8 cellular contexts compared by ENCODE assay signal in the genomic region with DNA sequence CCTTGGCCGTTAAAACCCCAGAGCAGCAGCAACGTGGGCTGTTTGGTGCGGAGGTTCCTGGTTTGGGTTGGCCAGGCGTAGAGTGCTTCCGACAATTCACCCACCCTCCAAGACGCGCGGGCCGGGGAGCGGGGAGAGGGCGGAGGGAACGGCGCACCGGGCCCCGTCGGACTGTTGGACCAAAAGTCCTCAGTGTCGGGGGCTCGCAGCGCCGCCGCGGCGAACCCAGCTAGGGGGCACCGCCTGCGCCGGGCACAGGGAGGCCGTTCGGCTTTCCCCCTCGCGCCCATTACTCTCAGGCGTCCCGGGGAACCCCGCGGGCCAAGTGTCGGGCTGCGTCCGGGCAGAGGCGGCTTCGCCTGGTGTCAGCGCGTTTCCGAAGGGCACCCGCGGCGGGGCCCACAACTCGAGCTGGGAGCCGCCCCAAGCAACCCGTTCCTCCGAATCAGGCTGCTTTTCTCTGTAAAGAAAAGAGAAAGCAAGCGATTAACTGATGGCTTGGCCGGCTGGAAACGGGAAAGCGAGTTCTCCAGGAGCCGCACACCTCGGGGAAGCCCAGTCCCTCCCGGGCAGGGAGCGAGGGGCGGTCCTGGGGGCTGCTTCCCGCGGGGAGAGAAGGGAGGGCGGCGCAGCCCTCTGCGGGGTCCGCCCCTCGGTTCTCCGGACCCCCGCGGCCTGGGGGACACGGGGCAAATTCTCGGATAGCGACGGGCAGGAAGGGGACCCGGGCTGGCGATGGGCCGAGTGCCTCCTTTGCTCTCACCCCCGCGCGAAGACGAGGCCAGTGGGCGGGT.
DNase-seq lines count a peak whose midpoint lies in the region; ATAC-seq and TF ChIP-seq lines count a peak whose summit lies in the region.

No MANE protein-coding gene starts in this region.

- POLR2A ChIA-PET in activated naive CD8-positive, alpha-beta T cell treated with anti-CD3 and anti-CD28 coated beads, Interleukin-2, amount 10 ng/mL, durations not matched to agents 7 days and 5 days (lab: Charles Lee), result interaction anchor here (4.2 kb wide), 2 partner anchors 11 to 145 kb away, joined by 26 to 35 read pairs; a partner anchor contains a TSS

- intact Hi-C loops in sigmoid colon (cut with DNase I), result loop anchor here (5.0 kb wide), 1 partner anchor 116 kb away; no protein-coding TSS in a partner anchor

- TF ChIP-seq CTCF in OCI-LY1 (IDR thresholded peaks at IDR 0.05; ENCODE audit: low read length) (no peak), hepatocyte (IDR thresholded peaks at IDR 0.05; ENCODE audit: poor library complexity) (no peak), sigmoid colon (IDR thresholded peaks at IDR 0.05) (no peak)

- peak overlapping the region; percentile 90 for H3K4me3 Mint-ChIP-seq in activated naive CD8-positive, alpha-beta T cell treated with anti-CD3 and anti-CD28 coated beads, Interleukin-2, amount 10 ng/mL, durations not matched to agents 7 days and 5 days

- no peaks in the 10 kb centered on the region for H3K9me3 ChIP-seq in OCI-LY1 (ENCODE audit: low read length)
- H3K9me3 ChIP-seq in hepatocyte (ENCODE audit: low read depth), result no peaks in the 10 kb centered on the region
- H3K9me3 ChIP-seq in sigmoid colon, result no peaks in the 10 kb centered on the region

- H3K4me1 ChIP-seq in OCI-LY1 (ENCODE audit: insufficient read depth, low read length, severe bottlenecking) (peaks cover 16% of the 10 kb centered on the region), hepatocyte (ENCODE audit: insufficient read depth) (peaks cover 19% of the 10 kb centered on the region), sigmoid colon (peaks cover 0 to 27% (median 24%) of the 10 kb centered on the region in 4 donors)

- WGBS in hepatocyte (ENCODE audit: low lambda C conversion rate, missing lambda C conversion rate), result 2% methylated on average over 54 of the region's 80 CpGs
- 1% methylated on average over 80 of the region's 80 CpGs for WGBS in sigmoid colon, 2 donors

- peaks cover 7% of the 10 kb centered on the region for H3K36me3 Mint-ChIP-seq in activated naive CD8-positive, alpha-beta T cell treated with anti-CD3 and anti-CD28 coated beads, Interleukin-2, amount 10 ng/mL, durations not matched to agents 7 days and 5 days

- peak overlapping the region; percentile 58 for H3K4me3 ChIP-seq in OCI-LY1 (ENCODE audit: low read depth, low read length, poor library complexity, severe bottlenecking)
- peak overlapping the region; percentile 68 for H3K4me3 ChIP-seq in hepatocyte
- peak overlapping the region; percentile 47 to 59 (median 54) for H3K4me3 ChIP-seq in sigmoid colon

- no peaks in the 10 kb centered on the region for H4K20me1 ChIP-seq in OCI-LY1 (ENCODE audit: insufficient read depth, low read length)
- H4K20me1 ChIP-seq in hepatocyte (ENCODE audit: insufficient read depth, poor library complexity, severe bottlenecking), result no peaks in the 10 kb centered on the region

- H3K36me3 ChIP-seq in OCI-LY1 (ENCODE audit: insufficient read depth, low read length) (no peaks in the 10 kb centered on the region), hepatocyte (replicated peaks; ENCODE audit: insufficient read depth, low read depth) (no peaks in the 10 kb centered on the region), sigmoid colon (no peaks in the 10 kb centered on the region)

- H3K79me2 ChIP-seq in OCI-LY1 (ENCODE audit: insufficient read depth, low read length), result no peaks in the 10 kb centered on the region
- H3K79me2 ChIP-seq in hepatocyte, result peaks cover 2% of the 10 kb centered on the region

- peak; percentile 30 for DNase-seq in EH (ENCODE audit: low read depth)
- peak; percentile 76 for DNase-seq in activated naive CD8-positive, alpha-beta T cell treated with anti-CD3 and anti-CD28 coated beads, Interleukin-2, amount 10 ng/mL, durations not matched to agents 7 days and 5 days
- DNase-seq in hepatocyte (ENCODE audit: low spot score), result peak; percentile 50
- DNase-seq in sigmoid colon, result no peak
- DNase-seq in RKO (ENCODE audit: low spot score), result no peak

- H3K9me3 Mint-ChIP-seq in activated naive CD8-positive, alpha-beta T cell treated with anti-CD3 and anti-CD28 coated beads, Interleukin-2, amount 10 ng/mL, durations not matched to agents 7 days and 5 days, result no peaks in the 10 kb centered on the region

- peaks cover 9% of the 10 kb centered on the region for H3K27me3 Mint-ChIP-seq in activated naive CD8-positive, alpha-beta T cell treated with anti-CD3 and anti-CD28 coated beads, Interleukin-2, amount 10 ng/mL, durations not matched to agents 7 days and 5 days

- peaks cover 59% of the 10 kb centered on the region for H3K4me1 Mint-ChIP-seq in activated naive CD8-positive, alpha-beta T cell treated with anti-CD3 and anti-CD28 coated beads, Interleukin-2, amount 10 ng/mL, durations not matched to agents 7 days and 5 days

- TF ChIP-seq EP300 in sigmoid colon (IDR thresholded peaks at IDR 0.05), result no peak

- ATAC-seq in activated naive CD8-positive, alpha-beta T cell treated with anti-CD3 and anti-CD28 coated beads, Interleukin-2, amount 10 ng/mL, durations not matched to agents 7 days and 5 days (ENCODE audit: low read depth), result peak; percentile 42
- ATAC-seq in HG03342 (IDR thresholded peaks at IDR 0.05; ENCODE audit: unreplicated experiment) (no peak), HG03460 (IDR thresholded peaks at IDR 0.05; ENCODE audit: unreplicated experiment) (no peak)

- H3K9me2 ChIP-seq in OCI-LY1 (ENCODE audit: low read depth, low read length), result no peaks in the 10 kb centered on the region
- H3K9me2 ChIP-seq in hepatocyte (replicated peaks; ENCODE audit: insufficient read depth), result no peaks in the 10 kb centered on the region

- H3K9ac ChIP-seq in OCI-LY1 (ENCODE audit: low read length), result peak overlapping the region; percentile 29; the same call in 1 of the 2 replicates

- H2AFZ ChIP-seq in OCI-LY1 (ENCODE audit: low read length) (no peak overlapping the region), hepatocyte (peak overlapping the region; percentile 87)

- no peak overlapping the region for H3K27ac ChIP-seq in OCI-LY1 (ENCODE audit: low read depth, low read length, poor library complexity, severe bottlenecking)
- peak overlapping the region; percentile 89 for H3K27ac ChIP-seq in hepatocyte
- peak overlapping the region; percentile 49 to 79 (median 61) for H3K27ac ChIP-seq in sigmoid colon

- peak overlapping the region; percentile 75 for H3K4me2 ChIP-seq in OCI-LY1 (ENCODE audit: low read length)
- peak overlapping the region; percentile 100 for H3K4me2 ChIP-seq in hepatocyte

- H3K27ac Mint-ChIP-seq in activated naive CD8-positive, alpha-beta T cell treated with anti-CD3 and anti-CD28 coated beads, Interleukin-2, amount 10 ng/mL, durations not matched to agents 7 days and 5 days, result peak overlapping the region; percentile 94

- H3K27me3 ChIP-seq in OCI-LY1 (ENCODE audit: insufficient read depth, low read length) (no peaks in the 10 kb centered on the region), hepatocyte (peaks cover 55% of the 10 kb centered on the region), sigmoid colon (peaks cover 9 to 45% (median 24%) of the 10 kb centered on the region in 3 donors)

- H3F3A ChIP-seq in OCI-LY1 (ENCODE audit: insufficient read depth, low read length), result no peaks in the 10 kb centered on the region

- TF ChIP-seq POLR2A in sigmoid colon (IDR thresholded peaks at IDR 0.05), result no peak

Comparison
In these comparisons a context has a peak if more than half of its experiments do, and no peak if none do; other contexts are left out.
1. DNase-seq: peak in EH (single experiment), activated naive CD8-positive, alpha-beta T cell treated with anti-CD3 and anti-CD28 coated beads, Interleukin-2, amount 10 ng/mL, durations not matched to agents 7 days and 5 days (single experiment) and hepatocyte (single experiment); none in sigmoid colon (single experiment) and RKO (single experiment).
2. Peak in every context shown above with its lines, with median percentiles within 50 percentile points of each other: H3K4me3 ChIP-seq.